8 cellular contexts compared by ENCODE assay signal in genomic region chr15:63896336-63897115, GRCh38.
DNase-seq lines count a peak whose midpoint lies in the region; ATAC-seq lines count a peak whose summit lies in the region.

No MANE protein-coding gene starts in this region.

- peak overlapping the region; percentile 89 for H3K27ac ChIP-seq in Karpas-422 (ENCODE audit: low read length)

- peaks cover 95% of the 10 kb centered on the region for H3K4me1 ChIP-seq in Karpas-422 (ENCODE audit: low read length)

- H3K36me3 ChIP-seq in Karpas-422 (ENCODE audit: insufficient read depth, low read length), result no peaks in the 10 kb centered on the region

- H3K9me2 ChIP-seq in Karpas-422 (replicated peaks; ENCODE audit: insufficient read depth, low read length), result no peaks in the 10 kb centered on the region

- no peak overlapping the region for H3K27ac Mint-ChIP-seq in activated CD4-positive, alpha-beta T cell treated with anti-CD3 and anti-CD28 coated beads for 36 hours

- H3K36me3 Mint-ChIP-seq in activated CD4-positive, alpha-beta T cell treated with anti-CD3 and anti-CD28 coated beads for 36 hours (ENCODE audit: low read depth), result no peaks in the 10 kb centered on the region

- H4K20me1 ChIP-seq in Karpas-422 (ENCODE audit: insufficient read depth, low read depth, low read length), result no peaks in the 10 kb centered on the region

- H3K4me3 ChIP-seq in Karpas-422 (ENCODE audit: low read length), result no peak overlapping the region

- peak overlapping the region; percentile 55 for H3K9ac ChIP-seq in Karpas-422 (ENCODE audit: low read length)

- H3K9me3 ChIP-seq in Karpas-422 (ENCODE audit: low read length), result no peaks in the 10 kb centered on the region

- POLR2A ChIA-PET in activated CD4-positive, alpha-beta T cell treated with anti-CD3 and anti-CD28 coated beads for 36 hours (lab: Charles Lee), result no interaction called here

- H3K27me3 Mint-ChIP-seq in activated CD4-positive, alpha-beta T cell treated with anti-CD3 and anti-CD28 coated beads for 36 hours, result no peaks in the 10 kb centered on the region

- H3K4me3 Mint-ChIP-seq in activated CD4-positive, alpha-beta T cell treated with anti-CD3 and anti-CD28 coated beads for 36 hours, result no peak overlapping the region

- H3K4me1 Mint-ChIP-seq in activated CD4-positive, alpha-beta T cell treated with anti-CD3 and anti-CD28 coated beads for 36 hours, result peaks cover 63% of the 10 kb centered on the region

- no peaks in the 10 kb centered on the region for H3K27me3 ChIP-seq in Karpas-422 (ENCODE audit: low read length)

- H3K4me2 ChIP-seq in Karpas-422 (ENCODE audit: low read depth, low read length, poor library complexity, severe bottlenecking), result peak overlapping the region; percentile 52

- peak; percentile 46 for DNase-seq in activated CD4-positive, alpha-beta T cell treated with anti-CD3 and anti-CD28 coated beads for 36 hours
- no peak for DNase-seq in activated CD4-positive, alpha-beta T cell treated with anti-CD3 and anti-CD28 coated beads for 1 hour
- peak; percentile 72 for DNase-seq in H4 (ENCODE audit: low spot score)
- peak; percentile 49 for DNase-seq in Karpas-422
- DNase-seq in astrocyte of the hippocampus (ENCODE audit: low read depth, low spot score), result peak; percentile 69
- peak; percentile 97 for DNase-seq in myocyte (ENCODE audit: low read depth)
- no peak for DNase-seq in NCI-H1092 (lab: John Stamatoyannopoulos, UW)
- DNase-seq in pons (ENCODE audit: low spot score), result no peak

- no peak overlapping the region for H2AFZ ChIP-seq in Karpas-422 (ENCODE audit: low read length)

- intact Hi-C loops in activated CD4-positive, alpha-beta T cell treated with anti-CD3 and anti-CD28 coated beads for 36 hours (cut with DNase I, micrococcal nuclease), result no loop called here

- peak; percentile 18 for ATAC-seq in activated CD4-positive, alpha-beta T cell treated with anti-CD3 and anti-CD28 coated beads for 36 hours

- no peaks in the 10 kb centered on the region for H3K79me2 ChIP-seq in Karpas-422 (ENCODE audit: low read length)

- CTCF ChIA-PET in activated CD4-positive, alpha-beta T cell treated with anti-CD3 and anti-CD28 coated beads for 36 hours (lab: Charles Lee), result interaction anchor here (2.7 kb wide), 1 partner anchor 144 kb away, joined by 14 read pairs; no protein-coding TSS in a partner anchor

- H3K9me3 Mint-ChIP-seq in activated CD4-positive, alpha-beta T cell treated with anti-CD3 and anti-CD28 coated beads for 36 hours (ENCODE audit: low read depth), result peaks cover 2% of the 10 kb centered on the region

Comparison
In these comparisons a context has a peak if more than half of its experiments do, and no peak if none do; other contexts are left out.
1. DNase-seq: peak in activated CD4-positive, alpha-beta T cell treated with anti-CD3 and anti-CD28 coated beads for 36 hours (single experiment), H4 (single experiment), Karpas-422 (single experiment), astrocyte of the hippocampus (single experiment) and myocyte (single experiment); none in activated CD4-positive, alpha-beta T cell treated with anti-CD3 and anti-CD28 coated beads for 1 hour (single experiment), NCI-H1092 (single experiment) and pons (single experiment).